ENCODE assay signal across 1 cellular context in genomic region chr17:19659366-19660177, GRCh38.
TF ChIP-seq lines count a peak whose summit lies in the region.

No MANE protein-coding gene starts in this region.

TF ChIP-seq in IMR-90, 13 proteins besides CTCF, POLR2A, EP300 and RAD21:
- TF ChIP-seq SMC3 (IDR thresholded peaks at IDR 0.05; ENCODE audit: low read depth, low read length) (no peak), RFX5 (IDR thresholded peaks at IDR 0.05; ENCODE audit: low read depth, low read length) (no peak), MAZ (IDR thresholded peaks at IDR 0.05; ENCODE audit: borderline replicate concordance, low read depth, low read length) (no peak), CHD1 (IDR thresholded peaks at IDR 0.05; ENCODE audit: low read depth, low read length) (no peak), BHLHE40 (IDR thresholded peaks at IDR 0.05; ENCODE audit: low read depth, low read length) (no peak), MXI1 (IDR thresholded peaks at IDR 0.05; ENCODE audit: borderline replicate concordance, low read depth, low read length) (no peak), NFE2L2 (IDR thresholded peaks at IDR 0.05; ENCODE audit: low read depth, low read length) (no peak), CEBPB (IDR thresholded peaks at IDR 0.05; ENCODE audit: low read depth, low read length) (0 out of 2 replicates have a peak, but pooled peaks have one; percentile 11)
